Comparison of ENCODE assay signal across 1 cellular context in the genomic region with DNA sequence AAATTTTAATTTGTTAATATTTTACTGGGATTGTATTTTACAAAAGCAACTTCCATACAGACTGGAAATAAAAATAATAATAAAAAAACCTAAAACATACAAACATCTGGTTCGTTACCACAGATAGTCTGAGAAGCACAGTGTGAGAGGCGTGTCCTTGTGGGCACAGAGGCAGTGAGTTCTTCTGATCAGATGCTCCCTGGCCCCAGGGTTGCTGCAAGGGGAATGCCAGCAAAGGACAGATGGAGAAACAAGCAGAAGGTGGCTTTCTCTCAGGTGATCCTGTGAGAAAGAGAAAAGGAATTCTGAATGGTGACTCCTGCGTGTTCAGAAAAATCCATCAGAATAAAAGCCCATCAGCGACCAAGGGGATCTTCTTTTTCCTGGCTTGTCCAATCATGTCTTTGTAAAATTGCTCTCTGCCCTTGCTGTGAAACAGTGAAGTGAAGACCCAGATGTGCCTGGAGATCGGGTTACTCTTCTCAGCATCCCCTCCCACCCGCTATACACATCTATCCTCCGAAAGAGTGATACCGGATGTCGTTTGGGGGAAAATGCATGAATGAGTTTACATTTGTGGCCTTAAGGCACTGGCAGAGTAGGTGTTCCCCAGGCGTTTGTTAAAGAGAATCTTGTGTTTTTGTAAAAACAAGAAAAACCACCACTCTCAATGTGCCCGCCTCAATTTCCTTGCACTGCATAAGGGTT.
TF ChIP-seq lines count a peak whose summit lies in the region.

No MANE protein-coding gene starts in this region.

TF ChIP-seq in GM23338, 12 proteins besides CTCF, POLR2A, EP300 and RAD21 (continued from another document):
- TF ChIP-seq ZNF331 (CRISPR knock-in tag; IDR thresholded peaks at IDR 0.05; ENCODE audit: low read depth), result no peak
